Comparison of ENCODE assay signal across 17 cellular contexts in the genomic region with DNA sequence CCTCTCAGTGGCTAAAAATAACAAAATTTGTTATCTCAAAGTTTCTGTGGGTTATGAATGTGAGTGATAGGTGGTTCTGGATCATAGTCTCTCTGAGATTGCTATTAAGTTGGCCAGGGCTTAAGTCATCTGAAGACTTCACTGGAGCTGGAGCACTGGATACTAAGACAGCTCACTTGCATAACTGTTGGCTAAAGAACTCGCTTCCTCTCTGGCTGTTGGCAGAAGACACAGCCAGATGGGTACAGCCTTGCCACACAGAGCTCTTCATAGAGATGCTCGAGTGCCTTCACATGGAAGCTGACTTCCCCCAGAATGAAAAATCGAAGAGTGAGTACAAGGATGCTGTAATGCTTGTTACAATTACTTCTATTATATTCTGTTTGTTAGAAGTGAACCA.
DNase-seq lines count a peak whose midpoint lies in the region; ATAC-seq and TF ChIP-seq lines count a peak whose summit lies in the region.
"Had no signal": no experiment of that assay in that cellular context is flagged by ENCODE, and none has a peak within 500 bp of the region (broad histone marks: within the 10 kb centered on the region; RNA-seq: fewer than 3 reads in every experiment).

No MANE protein-coding gene starts in this region.

- no peaks in the 10 kb centered on the region for H3K27me3 Mint-ChIP-seq in mesothelial cell of epicardium (ENCODE audit: low read depth)
- H3K27me3 Mint-ChIP-seq: B cell; CD4-positive, CD25-positive, alpha-beta regulatory T cell had no signal

- peak in 6 of 8 donors; percentile 33 to 76 (median 60) for ATAC-seq in heart right ventricle
- ATAC-seq in HG03571 (IDR thresholded peaks at IDR 0.05; ENCODE audit: unreplicated experiment), result no peak

- H3K4me3 ChIP-seq in heart right ventricle (no peak overlapping the region), testis (no peak overlapping the region)

- H3K27me3 ChIP-seq in heart right ventricle, result no peaks in the 10 kb centered on the region
- H3K27me3 ChIP-seq in testis, result no peaks in the 10 kb centered on the region

- 52 to 57% methylated on average over 3 of the region's 3 CpGs for WGBS in heart right ventricle, 2 donors
- 79 to 87% methylated on average over 3 of the region's 3 CpGs for WGBS in testis, 2 donors

- peaks cover 15% of the 10 kb centered on the region for H3K9me3 Mint-ChIP-seq in mesothelial cell of epicardium
- H3K9me3 Mint-ChIP-seq: H9 had no signal

- H3K27ac ChIP-seq in heart right ventricle (no peak overlapping the region), testis (no peak overlapping the region)
- H3K27ac ChIP-seq: RWPE1 had no signal

- no peak overlapping the region for H3K4me3 Mint-ChIP-seq in mesothelial cell of epicardium
- H3K4me3 Mint-ChIP-seq: B cell; CD4-positive, CD25-positive, alpha-beta regulatory T cell; H9 had no signal

- no peaks in the 10 kb centered on the region for H3K9me3 ChIP-seq in heart right ventricle
- no peaks in the 10 kb centered on the region for H3K9me3 ChIP-seq in testis

- no peak for TF ChIP-seq POLR2A in testis (IDR thresholded peaks at IDR 0.05)

- H3K36me3 Mint-ChIP-seq in mesothelial cell of epicardium, result peaks cover 8% of the 10 kb centered on the region
- H3K36me3 Mint-ChIP-seq: CD4-positive, CD25-positive, alpha-beta regulatory T cell had no signal

- H3K4me1 Mint-ChIP-seq in mesothelial cell of epicardium, result no peaks in the 10 kb centered on the region
- H3K4me1 Mint-ChIP-seq: B cell; CD4-positive, CD25-positive, alpha-beta regulatory T cell; H9 had no signal

- DNase-seq in G401 (ENCODE audit: low spot score) (peak; percentile 94), cerebellar cortex (ENCODE audit: low spot score) (peak; percentile 93), heart right ventricle (no peak), occipital lobe (lab: John Stamatoyannopoulos, UW) (peak; percentile 15), mesothelial cell of epicardium (ENCODE audit: low spot score in 2 of 2, unreplicated experiment in 2 of 2) (no peak), testis (no peak)
- DNase-seq: CD4-positive, CD25-positive, alpha-beta regulatory T cell; DMS53; H9; IMR-90; Kasumi-1; NCI-H1436 treated with DMSO at 0.1 percent for 48 hours; NCI-H2029 treated with DMSO at 0.1 percent for 48 hours; NCI-H748 treated with DMSO at 0.1 percent for 48 hours had no signal

- intact Hi-C loops in heart right ventricle (cut with DNase I) (no loop called here), testis (cut with DNase I; ENCODE audit: low total_unique reads) (no loop called here)

- H3K27ac Mint-ChIP-seq in mesothelial cell of epicardium, result no peak overlapping the region
- H3K27ac Mint-ChIP-seq: B cell; CD4-positive, CD25-positive, alpha-beta regulatory T cell; H9 had no signal

- in situ Hi-C loops in G401 (cut with HindIII; ENCODE audit: low sequenced_read_pairs), result no loop called here

- TF ChIP-seq CTCF in heart right ventricle (IDR thresholded peaks at IDR 0.05), result no peak
- no peak for TF ChIP-seq CTCF in mesothelial cell of epicardium (IDR thresholded peaks at IDR 0.05; ENCODE audit: unreplicated experiment)
- no peak for TF ChIP-seq CTCF in testis (IDR thresholded peaks at IDR 0.05)

- H3K36me3 ChIP-seq in heart right ventricle (peaks cover 0 to 16% (median 0%) of the 10 kb centered on the region in 9 donors), testis (ENCODE audit: low read depth, missing control alignments) (no peaks in the 10 kb centered on the region)

- peaks cover 0 to 48% (median 18%) of the 10 kb centered on the region in 9 donors for H3K4me1 ChIP-seq in heart right ventricle
- H3K4me1 ChIP-seq in testis, result no peaks in the 10 kb centered on the region

Comparison
In these comparisons a context has a peak if more than half of its experiments do, and no peak if none do; other contexts are left out.
1. DNase-seq: peak in G401 (single experiment), cerebellar cortex (single experiment) and occipital lobe (single experiment); none in heart right ventricle (0 of 2), mesothelial cell of epicardium (0 of 2) and testis (single experiment).